In genomic region chr13:57716295-57716694, GRCh38 we compare ENCODE assay signal across 22 cellular contexts.
DNase-seq lines count a peak whose midpoint lies in the region; FAIRE-seq and TF ChIP-seq lines count a peak whose summit lies in the region.
"Had no signal": no experiment of that assay in that cellular context is flagged by ENCODE, and none has a peak within 500 bp of the region (broad histone marks: within the 10 kb centered on the region; RNA-seq: fewer than 3 reads in every experiment).

No MANE protein-coding gene starts in this region.

- H3K4me3 Mint-ChIP-seq in progenitor cell of endocrine pancreas (ENCODE audit: low read depth) (no peak overlapping the region), chondrocyte (ENCODE audit: unreplicated experiment) (no peak overlapping the region)
- H3K4me3 Mint-ChIP-seq: activated CD8-positive, alpha-beta memory T cell treated with anti-CD3 and anti-CD28 coated beads, Interleukin-2, amount 10 ng/mL, durations not matched to agents 7 days and 5 days; CD4-positive, alpha-beta T cell; dendritic cell treated with granulocyte-macrophage colony-stimulating factor and Interleukin-4, amounts not matched to agents 40 ng/mL and 50 ng/mL, for 4 days; HFFc6; T-cell had no signal

- H4K20me1 ChIP-seq in hepatocyte (ENCODE audit: insufficient read depth, poor library complexity, severe bottlenecking) = no peaks in the 10 kb centered on the region

- H3K9me3 ChIP-seq in hepatocyte (ENCODE audit: low read depth) = no peaks in the 10 kb centered on the region
- H3K9me3 ChIP-seq: A549, spleen had no signal

- no peak overlapping the region for H2AFZ ChIP-seq in hepatocyte
- H2AFZ ChIP-seq: parathyroid adenoma had no signal

- H3K4me3 ChIP-seq in hepatocyte = no peak overlapping the region
- H3K4me3 ChIP-seq: A549, spleen had no signal

- DNase-seq in NCI-H748 (lab: John Stamatoyannopoulos, UW; ENCODE audit: unreplicated experiment) = peak; percentile 23
- no peak for DNase-seq in NCI-H748 treated with DMSO at 0.1 percent for 48 hours (lab: John Stamatoyannopoulos, UW)
- DNase-seq in NCI-H146 treated with DMSO at 0.1 percent for 48 hours (lab: John Stamatoyannopoulos, UW; ENCODE audit: unreplicated experiment) = peak; percentile 40
- peak; percentile 49 for DNase-seq in hepatocyte (ENCODE audit: low spot score)
- no peak for DNase-seq in progenitor cell of endocrine pancreas (ENCODE audit: low spot score, unreplicated experiment)
- no peak for DNase-seq in chondrocyte (ENCODE audit: low spot score)
- DNase-seq in activated T-cell treated with anti-CD3 and anti-CD28 coated beads, Interleukin-2, amount 50 U/mL, for 1 hour = no peak
- DNase-seq in HTR-8/SVneo (ENCODE audit: insufficient read length, low spot score) = no peak
- DNase-seq: activated CD8-positive, alpha-beta memory T cell treated with anti-CD3 and anti-CD28 coated beads, Interleukin-2, amount 10 ng/mL, durations not matched to agents 7 days and 5 days; CD4-positive, alpha-beta T cell; glutamatergic neuron; HFFc6; KBM-7; NCI-H1694 treated with DMSO at 0.1 percent for 48 hours; NCI-H524 treated with DMSO at 0.1 percent for 48 hours; spleen; stimulated activated naive CD4-positive, alpha-beta T cell treated with Interleukin-2 at 50 U/mL for 16 hours; T-cell had no signal

- no peak overlapping the region for H3K4me2 ChIP-seq in hepatocyte
- H3K4me2 ChIP-seq: A549 had no signal

- no peaks in the 10 kb centered on the region for H3K27me3 Mint-ChIP-seq in progenitor cell of endocrine pancreas
- H3K27me3 Mint-ChIP-seq in chondrocyte (ENCODE audit: low read depth) = no peaks in the 10 kb centered on the region
- H3K27me3 Mint-ChIP-seq: activated CD8-positive, alpha-beta memory T cell treated with anti-CD3 and anti-CD28 coated beads, Interleukin-2, amount 10 ng/mL, durations not matched to agents 7 days and 5 days; CD4-positive, alpha-beta T cell; dendritic cell treated with granulocyte-macrophage colony-stimulating factor and Interleukin-4, amounts not matched to agents 40 ng/mL and 50 ng/mL, for 4 days; T-cell had no signal

- WGBS in hepatocyte (ENCODE audit: low lambda C conversion rate, missing lambda C conversion rate) = 56% methylated on average over 3 of the region's 3 CpGs

- FAIRE-seq in HTR-8/SVneo (lab: Jason Lieb, UNC) = no peak
- FAIRE-seq: A549, astrocyte had no signal

- no peak overlapping the region for H3K27ac ChIP-seq in hepatocyte
- H3K27ac ChIP-seq: A549, parathyroid adenoma, spleen had no signal

- no peaks in the 10 kb centered on the region for H3K4me1 ChIP-seq in hepatocyte (ENCODE audit: insufficient read depth)
- H3K4me1 ChIP-seq: A549, parathyroid adenoma had no signal

- H3K27me3 ChIP-seq in hepatocyte = no peaks in the 10 kb centered on the region
- H3K27me3 ChIP-seq: spleen had no signal

- H3K79me2 ChIP-seq in hepatocyte = no peaks in the 10 kb centered on the region
- H3K79me2 ChIP-seq: parathyroid adenoma had no signal

- H3K27ac Mint-ChIP-seq in progenitor cell of endocrine pancreas (no peak overlapping the region), chondrocyte (ENCODE audit: unreplicated experiment) (no peak overlapping the region)
- H3K27ac Mint-ChIP-seq: activated CD8-positive, alpha-beta memory T cell treated with anti-CD3 and anti-CD28 coated beads, Interleukin-2, amount 10 ng/mL, durations not matched to agents 7 days and 5 days; CD4-positive, alpha-beta T cell; dendritic cell treated with granulocyte-macrophage colony-stimulating factor and Interleukin-4, amounts not matched to agents 40 ng/mL and 50 ng/mL, for 4 days; HFFc6; T-cell had no signal

- H3K9me2 ChIP-seq in hepatocyte (replicated peaks; ENCODE audit: insufficient read depth) = no peaks in the 10 kb centered on the region

- TF ChIP-seq CTCF in hepatocyte (IDR thresholded peaks at IDR 0.05; ENCODE audit: poor library complexity) (peak; percentile 35), progenitor cell of endocrine pancreas (IDR thresholded peaks at IDR 0.05; ENCODE audit: unreplicated experiment) (peak; percentile 46), chondrocyte (IDR thresholded peaks at IDR 0.05) (no peak)

- no peaks in the 10 kb centered on the region for H3K36me3 ChIP-seq in hepatocyte (replicated peaks; ENCODE audit: insufficient read depth, low read depth)
- H3K36me3 ChIP-seq: spleen had no signal

- H3K4me1 Mint-ChIP-seq in progenitor cell of endocrine pancreas (ENCODE audit: low read depth) = peaks cover 4% of the 10 kb centered on the region
- no peaks in the 10 kb centered on the region for H3K4me1 Mint-ChIP-seq in chondrocyte (ENCODE audit: low read depth)
- H3K4me1 Mint-ChIP-seq: activated CD8-positive, alpha-beta memory T cell treated with anti-CD3 and anti-CD28 coated beads, Interleukin-2, amount 10 ng/mL, durations not matched to agents 7 days and 5 days; T-cell had no signal

- H3K9me3 Mint-ChIP-seq in progenitor cell of endocrine pancreas (ENCODE audit: low read depth) (no peaks in the 10 kb centered on the region), chondrocyte (ENCODE audit: low read depth) (no peaks in the 10 kb centered on the region)
- H3K9me3 Mint-ChIP-seq: CD4-positive, alpha-beta T cell; dendritic cell treated with granulocyte-macrophage colony-stimulating factor and Interleukin-4, amounts not matched to agents 40 ng/mL and 50 ng/mL, for 4 days had no signal

- H3K36me3 Mint-ChIP-seq in progenitor cell of endocrine pancreas (ENCODE audit: insufficient read depth) (no peaks in the 10 kb centered on the region), chondrocyte (ENCODE audit: low read depth) (no peaks in the 10 kb centered on the region)
- H3K36me3 Mint-ChIP-seq: activated CD8-positive, alpha-beta memory T cell treated with anti-CD3 and anti-CD28 coated beads, Interleukin-2, amount 10 ng/mL, durations not matched to agents 7 days and 5 days; T-cell had no signal

Comparison
In these comparisons a context has a peak if more than half of its experiments do, and no peak if none do; other contexts are left out.
1. DNase-seq: peak in NCI-H748 (single experiment), NCI-H146 treated with DMSO at 0.1 percent for 48 hours (single experiment) and hepatocyte (single experiment); none in NCI-H748 treated with DMSO at 0.1 percent for 48 hours (single experiment), progenitor cell of endocrine pancreas (single experiment), chondrocyte (single experiment), activated T-cell treated with anti-CD3 and anti-CD28 coated beads, Interleukin-2, amount 50 U/mL, for 1 hour (single experiment) and HTR-8/SVneo (single experiment).